Comparison of ENCODE assay signal across 37 cellular contexts in genomic region chr3:133366921-133367320, GRCh38. TPM values are rescaled to one million over a fixed set of nuclear protein-coding genes. Genes with fewer than 3 reads are reported as not detected.
"Had no signal": no experiment of that assay in that cellular context is flagged by ENCODE, and none has a peak within 500 bp of the region (broad histone marks: within the 10 kb centered on the region; RNA-seq: fewer than 3 reads in every experiment).

No MANE protein-coding gene starts in this region.

- H3K4me2 ChIP-seq: KMS-11 had no signal

- H3K4me3 ChIP-seq: MG63 had no signal

- H3K27ac ChIP-seq: KMS-11 had no signal

- H3K9me3 ChIP-seq: MG63 had no signal

- H3K9ac ChIP-seq: KMS-11 had no signal

- H3K36me3 ChIP-seq: MG63 had no signal

- DNase-seq: Karpas-422, Kasumi-1, KG1, MG63, MM.1S, MV-4-11, NCI-H1048, NCI-H1092, NCI-H1092 treated with DMSO at 0.1 percent for 48 hours, NCI-H1105, NCI-H1105 treated with DMSO at 0.1 percent for 48 hours, NCI-H1417, NCI-H1417 treated with DMSO at 0.1 percent for 48 hours, NCI-H1436, NCI-H146, NCI-H1694, NCI-H1694 treated with DMSO at 0.1 percent for 48 hours, NCI-H187, NCI-H187 treated with DMSO at 0.1 percent for 48 hours, NCI-H1930, NCI-H2029, NCI-H2029 treated with DMSO at 0.1 percent for 48 hours, NCI-H2081, NCI-H2081 treated with DMSO at 0.1 percent for 48 hours, NCI-H2107, NCI-H2171, NCI-H2171 treated with DMSO at 0.1 percent for 48 hours, NCI-H2227 treated with DMSO at 0.1 percent for 48 hours, NCI-H226, NCI-H345, NCI-H446 treated with DMSO at 0.1 percent for 48 hours, NCI-H510A had no signal

RNA-seq across cellular contexts. Expression of gene BFSP2, which starts 32.9 kb away (rescaled TPM):
- total RNA-seq: LHCN-M2, M059J, MCF 10A, NCI-H460 had no signal
